In genomic region chrX:130167040-130167439, GRCh38 we compare ENCODE assay signal across 9 cellular contexts. TPM values are rescaled to one million over a fixed set of nuclear protein-coding genes. Genes with fewer than 3 reads are reported as not detected.
DNase-seq lines count a peak whose midpoint lies in the region; TF ChIP-seq lines count a peak whose summit lies in the region.
"Had no signal": no experiment of that assay in that cellular context is flagged by ENCODE, and none has a peak within 500 bp of the region (broad histone marks: within the 10 kb centered on the region; RNA-seq: fewer than 3 reads in every experiment).

No MANE protein-coding gene starts in this region.

- H3K27ac Mint-ChIP-seq in osteocyte (ENCODE audit: unreplicated experiment), result no peak overlapping the region

- no peaks in the 10 kb centered on the region for H3K27me3 Mint-ChIP-seq in osteocyte (ENCODE audit: unreplicated experiment)

- H3K4me1 Mint-ChIP-seq in osteocyte (ENCODE audit: unreplicated experiment), result peaks cover 23% of the 10 kb centered on the region

- H3K36me3 Mint-ChIP-seq in osteocyte (ENCODE audit: unreplicated experiment), result no peaks in the 10 kb centered on the region

- peak overlapping the region; percentile 73 for H3K4me3 ChIP-seq in GM12865 (ENCODE audit: low read depth, low read length)

- DNase-seq in GM12865 (ENCODE audit: low read depth) (no peak), NCI-H146 treated with DMSO at 0.1 percent for 48 hours (lab: John Stamatoyannopoulos, UW; ENCODE audit: unreplicated experiment) (peak; percentile 9), osteocyte (ENCODE audit: extremely low spot score, unreplicated experiment) (no peak), GM03348 (ENCODE audit: low spot score) (no peak), NCI-H1092 (lab: John Stamatoyannopoulos, UW) (no peak)
- DNase-seq in activated CD4-positive, CD25-positive, alpha-beta regulatory T cell treated with anti-CD3 and anti-CD28 coated beads, Interleukin-2, amount 50 U/mL, for 72 hours, result no peak
- DNase-seq: islet precursor cell, NCI-H82 had no signal

- TF ChIP-seq CTCF in GM12865 (IDR thresholded peaks at IDR 0.05; ENCODE audit: insufficient read depth, low read depth, low read length, missing control alignments) (no peak), osteocyte (IDR thresholded peaks at IDR 0.05) (no peak)

- H3K4me3 Mint-ChIP-seq in osteocyte (ENCODE audit: unreplicated experiment), result peak overlapping the region; percentile 95

- H3K9me3 Mint-ChIP-seq in osteocyte (ENCODE audit: unreplicated experiment), result peaks cover 5% of the 10 kb centered on the region

- H3K27ac ChIP-seq in cingulate gyrus (ENCODE audit: low read depth, low read length), result peak overlapping the region; percentile 90

RNA-seq across cellular contexts. Expression of gene AIFM1, which starts 1.4 kb away (rescaled TPM):
- 27.7 and 31.2 TPM in 2 replicates for total RNA-seq in osteocyte

RNA-seq across cellular contexts. Expression of gene RAB33A, which starts 4.7 kb away (rescaled TPM):
- total RNA-seq in osteocyte, result 3.6 and 4.1 TPM in 2 replicates

RNA-seq across cellular contexts. Expression of gene ELF4, which starts 56.7 kb away (rescaled TPM):
- total RNA-seq in osteocyte, result 24.9 and 25.2 TPM in 2 replicates
